In the genomic region with DNA sequence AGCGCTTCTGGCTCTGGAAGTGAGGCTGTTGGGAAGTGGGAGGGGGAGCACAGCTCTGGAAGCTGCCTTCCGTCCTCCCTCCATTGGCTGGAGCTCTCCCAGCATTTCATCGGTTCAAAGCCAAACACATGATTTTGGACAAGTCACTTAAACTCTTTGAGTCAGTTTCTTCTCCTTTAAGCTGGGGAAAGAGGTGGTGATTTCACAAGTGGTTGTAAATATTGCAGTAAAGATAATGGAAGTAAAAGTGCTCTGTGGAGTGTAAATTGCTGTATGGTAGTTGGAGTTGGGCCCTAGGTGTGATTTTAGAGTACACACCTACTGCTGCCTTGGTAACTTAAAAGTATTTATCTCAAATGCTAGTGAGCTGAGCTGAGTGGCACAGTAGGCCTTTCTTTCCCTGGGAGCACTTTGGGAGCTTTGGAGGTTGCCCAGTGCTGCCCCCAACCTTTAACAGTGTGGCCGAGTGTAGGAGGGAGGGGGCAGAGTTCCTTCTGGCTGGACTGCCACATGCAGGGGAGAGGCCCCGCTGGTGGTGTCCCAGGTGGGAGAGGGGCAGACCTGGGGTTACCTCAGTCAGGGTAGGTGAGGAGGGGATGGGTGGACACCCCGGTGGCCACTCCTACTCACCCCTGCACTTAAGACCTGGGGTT, we compare ENCODE assay signal across 9 cellular contexts. TPM values are rescaled to one million over a fixed set of nuclear protein-coding genes. Genes with fewer than 3 reads are reported as not detected.
DNase-seq lines count a peak whose midpoint lies in the region; ATAC-seq and TF ChIP-seq lines count a peak whose summit lies in the region.
"Had no signal": no experiment of that assay in that cellular context is flagged by ENCODE, and none has a peak within 500 bp of the region (broad histone marks: within the 10 kb centered on the region; RNA-seq: fewer than 3 reads in every experiment).

No MANE protein-coding gene starts in this region.

- ATAC-seq in Right ventricle myocardium superior (ENCODE audit: poor library complexity) (peak; percentile 48), GM18505 (IDR thresholded peaks at IDR 0.05; ENCODE audit: unreplicated experiment) (no peak), HG02870 (IDR thresholded peaks at IDR 0.05; ENCODE audit: unreplicated experiment) (no peak), GM18517 (IDR thresholded peaks at IDR 0.05; ENCODE audit: unreplicated experiment) (no peak)

- no peaks in the 10 kb centered on the region for H3K79me1 ChIP-seq in trophoblast cell (ENCODE audit: low read length)

- H3K27me3 ChIP-seq in trophoblast cell (ENCODE audit: insufficient read depth, low read length), result no peaks in the 10 kb centered on the region

- H3K9ac ChIP-seq in trophoblast cell (ENCODE audit: low read length), result no peak overlapping the region

- H2BK120ac ChIP-seq in trophoblast cell (ENCODE audit: insufficient read depth, low read length, poor library complexity), result no peak overlapping the region

- H2AK5ac ChIP-seq in trophoblast cell (ENCODE audit: low read length), result no peak overlapping the region

- intact Hi-C loops in Right ventricle myocardium superior (cut with DNase I), result no loop called here

- H2AFZ ChIP-seq in trophoblast cell (ENCODE audit: insufficient read depth, low read length, poor library complexity), result no peak overlapping the region

- DNase-seq in AG10803 (ENCODE audit: low read depth), result peak; percentile 82
- DNase-seq in SKM-1 (lab: John Stamatoyannopoulos, UW; ENCODE audit: unreplicated experiment), result peak; percentile 26
- no peak for DNase-seq in Right ventricle myocardium superior
- peak in 1 of 2 donors; percentile 10 for DNase-seq in trophoblast cell
- DNase-seq in NCI-H2171 (lab: John Stamatoyannopoulos, UW), result no peak
- DNase-seq: activated B cell treated with CpG ODN at 0.5 μM for 24 hours had no signal

- no peak overlapping the region for H3K27ac ChIP-seq in trophoblast cell (ENCODE audit: low read depth, low read length)

- no peak overlapping the region for H2BK5ac ChIP-seq in trophoblast cell (ENCODE audit: low read depth, low read length, poor library complexity)

- no peak overlapping the region for H4K12ac ChIP-seq in trophoblast cell (ENCODE audit: low read depth, low read length)

- no peak overlapping the region for H3K23ac ChIP-seq in trophoblast cell (ENCODE audit: low read length)

- TF ChIP-seq POLR2A in GM18505 (IDR thresholded peaks at IDR 0.05; ENCODE audit: borderline replicate concordance, extremely low read depth, insufficient read depth, insufficient read length), result no peak

- no peaks in the 10 kb centered on the region for H3K9me3 ChIP-seq in trophoblast cell (ENCODE audit: insufficient read depth, low read depth, low read length)

- no peak overlapping the region for H4K8ac ChIP-seq in trophoblast cell (ENCODE audit: low read depth, low read length)

- H3K18ac ChIP-seq in trophoblast cell (ENCODE audit: low read length), result peak overlapping the region; percentile 11

- TF ChIP-seq CTCF in AG10803 (conservative IDR thresholded peaks at IDR 0.05; ENCODE audit: low read length), result 0 out of 2 replicates have a peak, but pooled peaks have one; percentile 8

- no peak overlapping the region for H2BK12ac ChIP-seq in trophoblast cell (ENCODE audit: low read length)

- no peak overlapping the region for H3K4ac ChIP-seq in trophoblast cell (ENCODE audit: low read depth, low read length)

- no peak overlapping the region for H4K91ac ChIP-seq in trophoblast cell (ENCODE audit: low read depth, low read length)

- no CpG with 5 or more reads among the region's 6 CpGs for WGBS in trophoblast cell (ENCODE audit: extremely low coverage, insufficient coverage, insufficient read length)

- peaks cover 0 to 14% of the 10 kb centered on the region in 2 experiments for H3K4me1 ChIP-seq in trophoblast cell (ENCODE audit: control insufficient read depth in 1 of 2, insufficient read depth in 2 of 2, low read length in 2 of 2)

- peaks cover 0 to 2% of the 10 kb centered on the region in 2 experiments for H3K36me3 ChIP-seq in trophoblast cell (ENCODE audit: control insufficient read depth in 1 of 2, insufficient read depth in 2 of 2, low read length in 2 of 2)

- H3K14ac ChIP-seq in trophoblast cell (ENCODE audit: low read length), result peak overlapping the region; percentile 36

- H3K4me2 ChIP-seq in trophoblast cell (ENCODE audit: low read length), result no peak overlapping the region

- no peaks in the 10 kb centered on the region for H3K79me2 ChIP-seq in trophoblast cell (ENCODE audit: control insufficient read depth, insufficient read depth, low read length, poor library complexity)

- no peak overlapping the region; the same call in 1 of the 2 replicates for H3K4me3 ChIP-seq in AG10803 (ENCODE audit: low read length)
- no peak overlapping the region for H3K4me3 ChIP-seq in trophoblast cell (ENCODE audit: low read depth, low read length)

RNA-seq across cellular contexts. Expression of a gene that starts 54.7 kb away (rescaled TPM):
- 10.7 TPM for total RNA-seq in Right ventricle myocardium superior
- 35.0 and 37.6 TPM in 2 replicates for polyA plus RNA-seq in trophoblast cell (2013)
- total RNA-seq: activated B cell treated with CpG ODN at 0.5 μM for 24 hours had no signal

Comparison
In these comparisons a context has a peak if more than half of its experiments do, and no peak if none do; other contexts are left out.
1. DNase-seq: peak in AG10803 (single experiment) and SKM-1 (single experiment); none in Right ventricle myocardium superior (single experiment) and NCI-H2171 (single experiment).